Comparison of ENCODE assay signal across 1 cellular context in the genomic region with DNA sequence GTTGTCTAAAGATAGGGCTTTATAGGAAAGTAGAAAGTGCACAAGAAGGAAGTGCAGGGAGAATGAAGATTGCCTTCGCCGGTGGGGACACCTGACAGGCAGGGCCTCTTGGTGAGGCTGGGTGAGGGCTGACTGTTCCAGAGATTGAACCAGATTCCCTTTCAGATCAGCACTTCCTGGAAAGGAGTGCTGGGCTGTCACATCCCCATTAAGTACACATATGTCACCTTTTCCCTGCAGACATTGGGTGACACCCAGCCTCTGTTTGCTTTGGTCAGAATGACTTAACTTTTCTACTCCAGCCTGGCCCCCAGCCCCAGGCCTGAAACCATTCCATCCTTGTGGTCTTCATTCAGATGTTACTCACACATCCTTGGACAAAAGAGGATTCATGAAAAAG.
TF ChIP-seq lines count a peak whose summit lies in the region.

No MANE protein-coding gene starts in this region.

TF ChIP-seq in HepG2, 621 proteins besides CTCF, POLR2A, EP300 and RAD21 (continued from another document):
- TF ChIP-seq ZNF773 (CRISPR knock-in tag; IDR thresholded peaks at IDR 0.05; ENCODE audit: borderline replicate concordance): no peak
- peak; percentile 85; the same call in 1 of the 2 replicates for TF ChIP-seq ELF4 (CRISPR knock-in tag; IDR thresholded peaks at IDR 0.05; ENCODE audit: borderline replicate concordance)
- TF ChIP-seq RARA (CRISPR knock-in tag; IDR thresholded peaks at IDR 0.05): peak; percentile 91
- TF ChIP-seq ZSCAN31 (CRISPR knock-in tag; IDR thresholded peaks at IDR 0.05; ENCODE audit: low read depth): 0 out of 2 replicates have a peak, but pooled peaks have one; percentile 33
- peak; percentile 68; the same call in 1 of the 2 replicates for TF ChIP-seq DPF2 (CRISPR knock-in tag; IDR thresholded peaks at IDR 0.05; ENCODE audit: borderline replicate concordance, low read depth)
- peak; percentile 17; the same call in 1 of the 2 replicates for TF ChIP-seq ZNF501 (CRISPR knock-in tag; IDR thresholded peaks at IDR 0.05)
- 0 out of 2 replicates have a peak, but pooled peaks have one; percentile 23 for TF ChIP-seq CBFB (CRISPR knock-in tag; IDR thresholded peaks at IDR 0.05)
- 0 out of 2 replicates have a peak, but pooled peaks have one; percentile 4 for TF ChIP-seq ZFP36L1 (CRISPR knock-in tag; IDR thresholded peaks at IDR 0.05)
- no peak; the same call in 1 of the 2 replicates for TF ChIP-seq HNF4A (CRISPR knock-in tag; IDR thresholded peaks at IDR 0.05)
- TF ChIP-seq ZNF609 (CRISPR knock-in tag; IDR thresholded peaks at IDR 0.05; ENCODE audit: borderline replicate concordance): peak; percentile 58
- 0 out of 2 replicates have a peak, but pooled peaks have one; percentile 15 for TF ChIP-seq ZNF7 (CRISPR knock-in tag; IDR thresholded peaks at IDR 0.05)
- peak; percentile 93 for TF ChIP-seq SAP130 (CRISPR knock-in tag; IDR thresholded peaks at IDR 0.05; ENCODE audit: low read depth)
- TF ChIP-seq SIX4 (CRISPR knock-in tag; IDR thresholded peaks at IDR 0.05): peak; percentile 69
- TF ChIP-seq ZFP91 (CRISPR knock-in tag; IDR thresholded peaks at IDR 0.05; ENCODE audit: borderline replicate concordance): peak; percentile 51; the same call in 1 of the 2 replicates
- no peak for TF ChIP-seq ZBTB42 (CRISPR knock-in tag; IDR thresholded peaks at IDR 0.05)
- peak; percentile 44; the same call in 1 of the 2 replicates for TF ChIP-seq THAP11 (CRISPR knock-in tag; IDR thresholded peaks at IDR 0.05)
- no peak for TF ChIP-seq ZNF614 (CRISPR knock-in tag; IDR thresholded peaks at IDR 0.05; ENCODE audit: borderline replicate concordance)
- TF ChIP-seq PHF8 (CRISPR knock-in tag; IDR thresholded peaks at IDR 0.05): peak; percentile 25; the same call in 1 of the 2 replicates
- TF ChIP-seq KDM6A (CRISPR knock-in tag; IDR thresholded peaks at IDR 0.05; ENCODE audit: low read depth): peak; percentile 56; the same call in 1 of the 2 replicates
- no peak for TF ChIP-seq PTBP1 (IDR thresholded peaks at IDR 0.05; ENCODE audit: low read depth, low read length, poor library complexity, severe bottlenecking)
- TF ChIP-seq SPEN (CRISPR knock-in tag; IDR thresholded peaks at IDR 0.05; ENCODE audit: low read depth): peak; percentile 72; the same call in 1 of the 2 replicates
- peak; percentile 14; the same call in 1 of the 2 replicates for TF ChIP-seq KAT7 (CRISPR knock-in tag; IDR thresholded peaks at IDR 0.05; ENCODE audit: borderline replicate concordance)
- TF ChIP-seq, protein P1, sequence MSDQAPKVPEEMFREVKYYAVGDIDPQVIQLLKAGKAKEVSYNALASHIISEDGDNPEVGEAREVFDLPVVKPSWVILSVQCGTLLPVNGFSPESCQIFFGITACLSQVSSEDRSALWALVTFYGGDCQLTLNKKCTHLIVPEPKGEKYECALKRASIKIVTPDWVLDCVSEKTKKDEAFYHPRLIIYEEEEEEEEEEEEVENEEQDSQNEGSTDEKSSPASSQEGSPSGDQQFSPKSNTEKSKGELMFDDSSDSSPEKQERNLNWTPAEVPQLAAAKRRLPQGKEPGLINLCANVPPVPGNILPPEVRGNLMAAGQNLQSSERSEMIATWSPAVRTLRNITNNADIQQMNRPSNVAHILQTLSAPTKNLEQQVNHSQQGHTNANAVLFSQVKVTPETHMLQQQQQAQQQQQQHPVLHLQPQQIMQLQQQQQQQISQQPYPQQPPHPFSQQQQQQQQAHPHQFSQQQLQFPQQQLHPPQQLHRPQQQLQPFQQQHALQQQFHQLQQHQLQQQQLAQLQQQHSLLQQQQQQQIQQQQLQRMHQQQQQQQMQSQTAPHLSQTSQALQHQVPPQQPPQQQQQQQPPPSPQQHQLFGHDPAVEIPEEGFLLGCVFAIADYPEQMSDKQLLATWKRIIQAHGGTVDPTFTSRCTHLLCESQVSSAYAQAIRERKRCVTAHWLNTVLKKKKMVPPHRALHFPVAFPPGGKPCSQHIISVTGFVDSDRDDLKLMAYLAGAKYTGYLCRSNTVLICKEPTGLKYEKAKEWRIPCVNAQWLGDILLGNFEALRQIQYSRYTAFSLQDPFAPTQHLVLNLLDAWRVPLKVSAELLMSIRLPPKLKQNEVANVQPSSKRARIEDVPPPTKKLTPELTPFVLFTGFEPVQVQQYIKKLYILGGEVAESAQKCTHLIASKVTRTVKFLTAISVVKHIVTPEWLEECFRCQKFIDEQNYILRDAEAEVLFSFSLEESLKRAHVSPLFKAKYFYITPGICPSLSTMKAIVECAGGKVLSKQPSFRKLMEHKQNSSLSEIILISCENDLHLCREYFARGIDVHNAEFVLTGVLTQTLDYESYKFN (CRISPR knock-in tag; conservative IDR thresholded peaks at IDR 0.05): peak; percentile 79
- 0 out of 2 replicates have a peak, but pooled peaks have one; percentile 55 for TF ChIP-seq IRF2 (CRISPR knock-in tag; IDR thresholded peaks at IDR 0.05)
